ENCODE assay signal across 9 cellular contexts in genomic region chr2:17148298-17149228, GRCh38.
DNase-seq lines count a peak whose midpoint lies in the region; ATAC-seq and TF ChIP-seq lines count a peak whose summit lies in the region.
"Had no signal": no experiment of that assay in that cellular context is flagged by ENCODE, and none has a peak within 500 bp of the region (broad histone marks: within the 10 kb centered on the region; RNA-seq: fewer than 3 reads in every experiment).

No MANE protein-coding gene starts in this region.

- peak; percentile 12 for DNase-seq in GM12865 (ENCODE audit: low read depth)
- DNase-seq in astrocyte of the spinal cord (ENCODE audit: low read depth, low spot score), result peak; percentile 26
- peak; percentile 25 for DNase-seq in myocyte (ENCODE audit: low read depth)
- DNase-seq in stimulated activated naive CD4-positive, alpha-beta T cell (lab: John Stamatoyannopoulos, UW), result no peak
- DNase-seq in cerebellar nuclear complex (lab: John Stamatoyannopoulos, UW), result no peak
- DNase-seq in AG20443 (ENCODE audit: low spot score), result no peak
- DNase-seq: activated CD4-positive, alpha-beta T cell treated with anti-CD3 and anti-CD28 coated beads for 48 hours had no signal

- ATAC-seq in GM18520 (IDR thresholded peaks at IDR 0.05; ENCODE audit: unreplicated experiment), result no peak

- in situ Hi-C loops in astrocyte of the spinal cord (cut with HindIII; ENCODE audit: low sequenced_read_pairs), result no loop called here

- TF ChIP-seq CTCF in GM12865 (IDR thresholded peaks at IDR 0.05; ENCODE audit: insufficient read depth, low read depth, low read length, missing control alignments) (peak; percentile 24), LNCAP (IDR thresholded peaks at IDR 0.05) (peak; percentile 59), astrocyte of the spinal cord (IDR thresholded peaks at IDR 0.05; ENCODE audit: low read depth, low read length) (peak; percentile 74)

- no peak overlapping the region for H3K4me3 ChIP-seq in GM12865 (ENCODE audit: low read depth, low read length)
- H3K4me3 ChIP-seq in astrocyte of the spinal cord (ENCODE audit: low read depth, low read length), result no peak overlapping the region

Comparison
In these comparisons a context has a peak if more than half of its experiments do, and no peak if none do; other contexts are left out.
1. DNase-seq: peak in GM12865 (single experiment), astrocyte of the spinal cord (single experiment) and myocyte (single experiment); none in stimulated activated naive CD4-positive, alpha-beta T cell (0 of 6), cerebellar nuclear complex (0 of 2) and AG20443 (single experiment).
2. CTCF ChIP-seq: peak in every context shown above with its lines; median percentile 74 in astrocyte of the spinal cord; 59 in LNCAP; 24 in GM12865.